In genomic region chr5:58410441-58410840, GRCh38 we compare ENCODE assay signal across 2 cellular contexts.
TF ChIP-seq lines count a peak whose summit lies in the region.

No MANE protein-coding gene starts in this region.

TF ChIP-seq in GM12878, 131 proteins besides CTCF, POLR2A, EP300 and RAD21:
- TF ChIP-seq, protein P1, sequence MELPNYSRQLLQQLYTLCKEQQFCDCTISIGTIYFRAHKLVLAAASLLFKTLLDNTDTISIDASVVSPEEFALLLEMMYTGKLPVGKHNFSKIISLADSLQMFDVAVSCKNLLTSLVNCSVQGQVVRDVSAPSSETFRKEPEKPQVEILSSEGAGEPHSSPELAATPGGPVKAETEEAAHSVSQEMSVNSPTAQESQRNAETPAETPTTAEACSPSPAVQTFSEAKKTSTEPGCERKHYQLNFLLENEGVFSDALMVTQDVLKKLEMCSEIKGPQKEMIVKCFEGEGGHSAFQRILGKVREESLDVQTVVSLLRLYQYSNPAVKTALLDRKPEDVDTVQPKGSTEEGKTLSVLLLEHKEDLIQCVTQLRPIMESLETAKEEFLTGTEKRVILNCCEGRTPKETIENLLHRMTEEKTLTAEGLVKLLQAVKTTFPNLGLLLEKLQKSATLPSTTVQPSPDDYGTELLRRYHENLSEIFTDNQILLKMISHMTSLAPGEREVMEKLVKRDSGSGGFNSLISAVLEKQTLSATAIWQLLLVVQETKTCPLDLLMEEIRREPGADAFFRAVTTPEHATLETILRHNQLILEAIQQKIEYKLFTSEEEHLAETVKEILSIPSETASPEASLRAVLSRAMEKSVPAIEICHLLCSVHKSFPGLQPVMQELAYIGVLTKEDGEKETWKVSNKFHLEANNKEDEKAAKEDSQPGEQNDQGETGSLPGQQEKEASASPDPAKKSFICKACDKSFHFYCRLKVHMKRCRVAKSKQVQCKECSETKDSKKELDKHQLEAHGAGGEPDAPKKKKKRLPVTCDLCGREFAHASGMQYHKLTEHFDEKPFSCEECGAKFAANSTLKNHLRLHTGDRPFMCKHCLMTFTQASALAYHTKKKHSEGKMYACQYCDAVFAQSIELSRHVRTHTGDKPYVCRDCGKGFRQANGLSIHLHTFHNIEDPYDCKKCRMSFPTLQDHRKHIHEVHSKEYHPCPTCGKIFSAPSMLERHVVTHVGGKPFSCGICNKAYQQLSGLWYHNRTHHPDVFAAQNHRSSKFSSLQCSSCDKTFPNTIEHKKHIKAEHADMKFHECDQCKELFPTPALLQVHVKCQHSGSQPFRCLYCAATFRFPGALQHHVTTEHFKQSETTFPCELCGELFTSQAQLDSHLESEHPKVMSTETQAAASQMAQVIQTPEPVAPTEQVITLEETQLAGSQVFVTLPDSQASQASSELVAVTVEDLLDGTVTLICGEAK (IDR thresholded peaks at IDR 0.05; ENCODE audit: borderline replicate concordance): no peak
- peak; percentile 16; the same call in 1 of the 2 replicates for TF ChIP-seq ATF7 (IDR thresholded peaks at IDR 0.05; ENCODE audit: low read depth)

TF ChIP-seq in HepG2, 621 proteins besides CTCF, POLR2A, EP300 and RAD21 (continued from another document):
- no peak for TF ChIP-seq ZBED4 (CRISPR knock-in tag; IDR thresholded peaks at IDR 0.05; ENCODE audit: borderline replicate concordance)
